In the genomic region with DNA sequence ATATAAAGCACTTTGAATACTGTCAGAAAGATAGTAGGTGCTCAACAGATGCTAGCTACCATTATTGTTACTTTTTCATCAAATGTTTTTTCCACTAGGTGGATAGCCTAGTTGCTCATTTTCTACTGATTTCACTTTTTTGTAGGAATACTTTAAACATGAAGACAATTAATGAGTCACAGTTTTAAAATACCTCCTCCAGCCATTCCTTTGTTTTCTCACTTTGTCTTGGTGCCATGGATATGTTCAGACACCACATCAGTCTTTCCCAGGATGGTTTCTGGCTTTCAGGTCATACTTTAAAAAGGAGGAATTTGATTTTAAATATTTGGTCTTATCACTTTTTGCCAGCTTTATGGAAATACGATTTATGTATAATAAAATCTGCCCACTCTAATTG, we compare ENCODE assay signal across 15 cellular contexts.
A peak's percentile ranks its signal among the peaks of the same experiment; 100 is the strongest.
DNase-seq lines count a peak whose midpoint lies in the region; ATAC-seq and TF ChIP-seq lines count a peak whose summit lies in the region.
"Had no signal": no experiment of that assay in that cellular context is flagged by ENCODE, and none has a peak within 500 bp of the region (broad histone marks: within the 10 kb centered on the region; RNA-seq: fewer than 3 reads in every experiment).

No MANE protein-coding gene starts in this region.

- H3K27ac Mint-ChIP-seq in effector memory CD8-positive, alpha-beta T cell = no peak overlapping the region
- H3K27ac Mint-ChIP-seq: CD14-positive monocyte; CD4-positive, alpha-beta memory T cell; H9 had no signal

- H3K4me3 Mint-ChIP-seq in effector memory CD8-positive, alpha-beta T cell = no peak overlapping the region
- H3K4me3 Mint-ChIP-seq: CD14-positive monocyte; CD4-positive, alpha-beta memory T cell; H9 had no signal

- no peak for TF ChIP-seq CTCF in RWPE2 (IDR thresholded peaks at IDR 0.05; ENCODE audit: poor library complexity, severe bottlenecking)
- TF ChIP-seq CTCF in epithelial cell of esophagus (IDR thresholded peaks at IDR 0.05; ENCODE audit: insufficient read depth, low read depth, low read length, missing control alignments) = no peak
- TF ChIP-seq CTCF in smooth muscle cell (IDR thresholded peaks at IDR 0.05; ENCODE audit: borderline replicate concordance, insufficient read depth, poor library complexity, severe bottlenecking) = no peak

- no peak overlapping the region for H3K4me2 ChIP-seq in smooth muscle cell
- H3K4me2 ChIP-seq: BLaER1 had no signal

- no peaks in the 10 kb centered on the region for H3K36me3 Mint-ChIP-seq in effector memory CD8-positive, alpha-beta T cell (ENCODE audit: insufficient read depth)
- H3K36me3 Mint-ChIP-seq: CD14-positive monocyte; CD4-positive, alpha-beta memory T cell had no signal

- H3K9me3 ChIP-seq in RWPE2 (ENCODE audit: severe bottlenecking) (no peaks in the 10 kb centered on the region), smooth muscle cell (replicated peaks; ENCODE audit: low read depth) (no peaks in the 10 kb centered on the region)

- H2AFZ ChIP-seq in smooth muscle cell (ENCODE audit: low read depth) = no peak overlapping the region

- H4K20me1 ChIP-seq in smooth muscle cell (ENCODE audit: low read depth) = no peaks in the 10 kb centered on the region
- H4K20me1 ChIP-seq: BLaER1 had no signal

- H3K4me1 ChIP-seq in RWPE2 (ENCODE audit: insufficient read depth, poor library complexity, severe bottlenecking) (peaks cover 10% of the 10 kb centered on the region), smooth muscle cell (ENCODE audit: low read depth) (no peaks in the 10 kb centered on the region)

- no peaks in the 10 kb centered on the region for H3F3A ChIP-seq in smooth muscle cell (ENCODE audit: low read depth)

- H3K27ac ChIP-seq in RWPE2 (ENCODE audit: poor library complexity, severe bottlenecking) (peak overlapping the region; percentile 37), smooth muscle cell (ENCODE audit: low read depth) (peak overlapping the region; percentile 21)
- H3K27ac ChIP-seq: BLaER1 had no signal

- H3K4me3 ChIP-seq in RWPE2 (ENCODE audit: severe bottlenecking) (no peak overlapping the region), epithelial cell of esophagus (ENCODE audit: low read length) (no peak overlapping the region), smooth muscle cell (no peak overlapping the region)
- H3K4me3 ChIP-seq: BLaER1 had no signal

- peaks cover 3 to 4% of the 10 kb centered on the region in 2 donors for H3K9me3 Mint-ChIP-seq in effector memory CD8-positive, alpha-beta T cell

- DNase-seq in RWPE2 (ENCODE audit: low spot score) (no peak), epithelial cell of esophagus (ENCODE audit: low read depth) (peak; percentile 9), kidney glomerular epithelial cell (lab: John Stamatoyannopoulos, UW) (peak; percentile 65), smooth muscle cell (lab: John Stamatoyannopoulos, UW; ENCODE audit: unreplicated experiment) (no peak), NCI-H526 (lab: John Stamatoyannopoulos, UW) (no peak)
- DNase-seq in effector memory CD8-positive, alpha-beta T cell = no peak
- DNase-seq: 8988T; CD4-positive, alpha-beta memory T cell; DMS153; DMS79; GDM1; H9 had no signal

- H3K36me3 ChIP-seq in RWPE2 (ENCODE audit: low read depth) (no peaks in the 10 kb centered on the region), smooth muscle cell (ENCODE audit: low read depth) (no peaks in the 10 kb centered on the region)
- H3K36me3 ChIP-seq: BLaER1 had no signal

- H3K4me1 Mint-ChIP-seq in effector memory CD8-positive, alpha-beta T cell (ENCODE audit: low read depth in 2 of 2) = no peaks in the 10 kb centered on the region
- H3K4me1 Mint-ChIP-seq: CD14-positive monocyte; CD4-positive, alpha-beta memory T cell had no signal

- H3K9ac ChIP-seq in smooth muscle cell (ENCODE audit: low read depth) = no peak overlapping the region
- H3K9ac ChIP-seq: BLaER1 had no signal

- WGBS in smooth muscle cell (ENCODE audit: low lambda C conversion rate) = 91% methylated on average over 1 of the region's 1 CpG

- no peaks in the 10 kb centered on the region for H3K79me2 ChIP-seq in smooth muscle cell (ENCODE audit: low read depth)

- H3K27me3 ChIP-seq in RWPE2 (ENCODE audit: insufficient read depth, poor library complexity, severe bottlenecking) (no peaks in the 10 kb centered on the region), smooth muscle cell (ENCODE audit: low read depth) (no peaks in the 10 kb centered on the region)
- H3K27me3 ChIP-seq: BLaER1 had no signal

- no peak for ATAC-seq in RWPE2 (ENCODE audit: low read depth)
- no peak for ATAC-seq in GM21381 (IDR thresholded peaks at IDR 0.05; ENCODE audit: unreplicated experiment)
- no peak for ATAC-seq in effector memory CD8-positive, alpha-beta T cell (replicated peaks)

- H3K27me3 Mint-ChIP-seq in effector memory CD8-positive, alpha-beta T cell = peaks cover 3% of the 10 kb centered on the region in 2 donors
- H3K27me3 Mint-ChIP-seq: CD4-positive, alpha-beta memory T cell had no signal

Comparison
In these comparisons a context has a peak if more than half of its experiments do, and no peak if none do; other contexts are left out.
1. DNase-seq: peak in epithelial cell of esophagus (single experiment) and kidney glomerular epithelial cell (single experiment); none in RWPE2 (single experiment), smooth muscle cell (single experiment), NCI-H526 (0 of 2) and effector memory CD8-positive, alpha-beta T cell (0 of 3).